Comparison of ENCODE assay signal across 1 cellular context in genomic region chr17:50725769-50726655, GRCh38.
TF ChIP-seq lines count a peak whose summit lies in the region.

No MANE protein-coding gene starts in this region.

TF ChIP-seq in HEK293, 187 proteins besides CTCF, POLR2A, EP300 and RAD21:
- TF ChIP-seq ZNF2 (tag by site-specific recombination; IDR thresholded peaks at IDR 0.05) (peak; percentile 89), ZNF184 (tag by site-specific recombination; IDR thresholded peaks at IDR 0.05) (no peak), SCRT2 (tag by site-specific recombination; IDR thresholded peaks at IDR 0.05) (peak; percentile 95), SCRT1 (tag by site-specific recombination; IDR thresholded peaks at IDR 0.05; ENCODE audit: borderline replicate concordance) (peak; percentile 75; the same call in 1 of the 2 replicates), ZNF837 (tag by site-specific recombination; IDR thresholded peaks at IDR 0.05) (no peak), GLIS1 (tag by site-specific recombination; IDR thresholded peaks at IDR 0.05) (0 out of 2 replicates have a peak, but pooled peaks have one; percentile 16), ZNF600 (tag by site-specific recombination; IDR thresholded peaks at IDR 0.05) (peak; percentile 54), ZEB2 (tag by site-specific recombination; IDR thresholded peaks at IDR 0.05) (0 out of 2 replicates have a peak, but pooled peaks have one; percentile 9), ZFHX2 (tag by site-specific recombination; conservative IDR thresholded peaks at IDR 0.05) (peak; percentile 40; the same call in 1 of the 2 replicates), ZBTB20 (tag by site-specific recombination; IDR thresholded peaks at IDR 0.05) (no peak), ATF2 (tag by site-specific recombination; IDR thresholded peaks at IDR 0.05; ENCODE audit: low read depth) (no peak)
- TF ChIP-seq, protein P1, sequence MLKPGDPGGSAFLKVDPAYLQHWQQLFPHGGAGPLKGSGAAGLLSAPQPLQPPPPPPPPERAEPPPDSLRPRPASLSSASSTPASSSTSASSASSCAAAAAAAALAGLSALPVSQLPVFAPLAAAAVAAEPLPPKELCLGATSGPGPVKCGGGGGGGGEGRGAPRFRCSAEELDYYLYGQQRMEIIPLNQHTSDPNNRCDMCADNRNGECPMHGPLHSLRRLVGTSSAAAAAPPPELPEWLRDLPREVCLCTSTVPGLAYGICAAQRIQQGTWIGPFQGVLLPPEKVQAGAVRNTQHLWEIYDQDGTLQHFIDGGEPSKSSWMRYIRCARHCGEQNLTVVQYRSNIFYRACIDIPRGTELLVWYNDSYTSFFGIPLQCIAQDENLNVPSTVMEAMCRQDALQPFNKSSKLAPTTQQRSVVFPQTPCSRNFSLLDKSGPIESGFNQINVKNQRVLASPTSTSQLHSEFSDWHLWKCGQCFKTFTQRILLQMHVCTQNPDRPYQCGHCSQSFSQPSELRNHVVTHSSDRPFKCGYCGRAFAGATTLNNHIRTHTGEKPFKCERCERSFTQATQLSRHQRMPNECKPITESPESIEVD (tag by site-specific recombination; IDR thresholded peaks at IDR 0.05), result 0 out of 2 replicates have a peak, but pooled peaks have one; percentile 15
- TF ChIP-seq, protein P2, sequence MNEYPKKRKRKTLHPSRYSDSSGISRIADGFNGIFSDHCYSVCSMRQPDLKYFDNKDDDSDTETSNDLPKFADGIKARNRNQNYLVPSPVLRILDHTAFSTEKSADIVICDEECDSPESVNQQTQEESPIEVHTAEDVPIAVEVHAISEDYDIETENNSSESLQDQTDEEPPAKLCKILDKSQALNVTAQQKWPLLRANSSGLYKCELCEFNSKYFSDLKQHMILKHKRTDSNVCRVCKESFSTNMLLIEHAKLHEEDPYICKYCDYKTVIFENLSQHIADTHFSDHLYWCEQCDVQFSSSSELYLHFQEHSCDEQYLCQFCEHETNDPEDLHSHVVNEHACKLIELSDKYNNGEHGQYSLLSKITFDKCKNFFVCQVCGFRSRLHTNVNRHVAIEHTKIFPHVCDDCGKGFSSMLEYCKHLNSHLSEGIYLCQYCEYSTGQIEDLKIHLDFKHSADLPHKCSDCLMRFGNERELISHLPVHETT (tag by site-specific recombination; IDR thresholded peaks at IDR 0.05), result no peak
